In the genomic region with DNA sequence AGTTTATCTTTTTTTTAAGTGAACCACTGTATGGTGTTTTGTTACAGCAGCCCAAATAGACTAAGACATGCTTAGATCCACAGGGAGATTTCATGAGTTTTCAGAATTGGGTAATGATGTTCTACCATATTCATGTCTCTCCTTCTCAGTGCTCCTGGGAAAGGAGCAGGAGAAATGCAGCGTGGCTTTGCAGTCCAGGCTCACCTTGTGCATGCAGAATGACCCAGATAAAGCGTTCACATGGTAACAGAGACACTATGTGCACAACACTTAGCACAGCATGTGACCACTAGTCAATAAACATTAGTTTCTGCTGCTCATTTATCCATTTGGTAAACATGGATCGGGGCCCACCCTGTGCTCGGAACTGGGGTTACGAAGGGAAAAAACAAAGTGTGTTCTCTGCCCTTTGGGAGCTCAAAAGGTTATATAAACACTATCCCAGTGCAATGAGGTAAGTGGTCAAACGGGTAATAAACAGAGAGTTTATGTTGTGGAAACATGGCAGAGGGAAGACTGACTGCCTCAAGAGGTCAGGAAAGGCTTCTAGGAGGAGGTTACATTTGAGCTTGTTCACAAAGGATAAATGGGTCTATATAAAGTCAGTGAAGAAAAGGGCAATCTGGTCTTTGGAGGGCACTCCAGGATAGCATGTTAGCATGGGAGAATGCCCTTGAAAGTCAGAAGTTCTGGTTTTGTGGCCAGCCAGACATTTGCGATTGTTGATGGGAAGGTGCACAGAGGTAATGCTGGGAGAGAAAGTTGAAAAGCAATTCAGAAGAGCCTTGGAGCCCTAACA, we compare ENCODE assay signal across 14 cellular contexts.
"Had no signal": no experiment of that assay in that cellular context is flagged by ENCODE, and none has a peak within 500 bp of the region (broad histone marks: within the 10 kb centered on the region; RNA-seq: fewer than 3 reads in every experiment).

No MANE protein-coding gene starts in this region.

- H3K9me3 ChIP-seq: lower lobe of right lung, neutrophil, right atrium auricular region, transverse colon, vagina had no signal

- H3K4me3 ChIP-seq: lower lobe of right lung, right atrium auricular region, transverse colon, vagina had no signal

- H3K9ac ChIP-seq: parathyroid adenoma had no signal

- DNase-seq: activated B cell treated with CpG ODN at 0.5 μM for 24 hours; cortex of kidney; effector memory CD8-positive, alpha-beta T cell; immature natural killer cell; naive thymus-derived CD4-positive, alpha-beta T cell; small intestine; stimulated activated CD4-positive, alpha-beta T cell treated with anti-CD3 and anti-CD28 coated beads, Interleukin-4, amount 100 ng/mL, for 4 hours; stimulated activated naive CD4-positive, alpha-beta T cell treated with Interleukin-2 at 50 U/mL for 16 hours had no signal

- H2AFZ ChIP-seq: parathyroid adenoma had no signal

- H3K27ac ChIP-seq: lower lobe of right lung, neutrophil, parathyroid adenoma, right atrium auricular region, vagina had no signal

- H3K36me3 ChIP-seq: lower lobe of right lung, neutrophil, right atrium auricular region, transverse colon, vagina had no signal

- H3K4me1 ChIP-seq: lower lobe of right lung, parathyroid adenoma, right atrium auricular region, transverse colon, vagina had no signal

- H3K27me3 ChIP-seq: neutrophil, right atrium auricular region, transverse colon, vagina had no signal
